1 cellular context compared by ENCODE assay signal in the genomic region with DNA sequence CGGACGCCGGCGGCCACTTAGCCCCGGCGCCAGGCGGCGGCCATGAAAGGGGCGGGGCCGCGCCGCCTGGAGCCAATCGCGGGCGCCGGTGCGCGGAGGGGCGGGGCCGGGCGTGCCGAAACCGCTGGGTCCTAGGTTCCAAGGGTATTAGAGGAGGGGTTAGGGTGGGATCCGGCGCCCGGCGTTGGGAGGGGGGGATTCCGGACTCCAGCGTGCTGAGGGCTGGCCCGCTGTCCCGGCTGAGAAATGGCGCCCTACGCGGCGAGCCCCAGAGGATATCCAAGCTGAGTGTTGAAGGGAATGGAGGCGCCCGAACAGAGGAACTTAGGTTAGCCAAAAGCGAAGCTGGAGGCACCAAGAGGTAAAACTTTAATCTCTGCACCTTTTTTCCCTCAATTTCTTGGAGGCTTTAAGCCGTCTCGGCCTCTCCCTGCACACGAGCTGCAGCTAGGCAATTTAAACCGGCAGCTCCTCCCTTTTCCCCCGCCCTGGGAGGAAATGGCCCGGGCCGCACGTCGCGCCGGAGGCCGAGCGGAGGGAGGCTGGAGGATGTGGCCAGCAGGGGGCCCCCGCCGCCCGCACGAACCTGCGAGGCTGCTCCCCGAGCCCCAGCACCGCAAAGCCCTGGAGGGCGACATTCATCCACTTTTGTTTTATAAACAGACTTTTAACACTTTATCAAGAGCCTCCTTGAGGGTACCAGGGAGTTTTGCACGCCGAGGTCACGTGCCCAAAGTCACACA.
TF ChIP-seq lines count a peak whose summit lies in the region.

A gene with protein sequence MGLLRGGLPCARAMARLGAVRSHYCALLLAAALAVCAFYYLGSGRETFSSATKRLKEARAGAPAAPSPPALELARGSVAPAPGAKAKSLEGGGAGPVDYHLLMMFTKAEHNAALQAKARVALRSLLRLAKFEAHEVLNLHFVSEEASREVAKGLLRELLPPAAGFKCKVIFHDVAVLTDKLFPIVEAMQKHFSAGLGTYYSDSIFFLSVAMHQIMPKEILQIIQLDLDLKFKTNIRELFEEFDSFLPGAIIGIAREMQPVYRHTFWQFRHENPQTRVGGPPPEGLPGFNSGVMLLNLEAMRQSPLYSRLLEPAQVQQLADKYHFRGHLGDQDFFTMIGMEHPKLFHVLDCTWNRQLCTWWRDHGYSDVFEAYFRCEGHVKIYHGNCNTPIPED (minus strand): TSS at position 44 of the 743 bp plus-strand sequence. CDS start 101 bp downstream, outside the sequence.

TF ChIP-seq in HepG2, 621 proteins besides CTCF, POLR2A, EP300 and RAD21 (continued from another document and continues in another):
- TF ChIP-seq, protein P1, sequence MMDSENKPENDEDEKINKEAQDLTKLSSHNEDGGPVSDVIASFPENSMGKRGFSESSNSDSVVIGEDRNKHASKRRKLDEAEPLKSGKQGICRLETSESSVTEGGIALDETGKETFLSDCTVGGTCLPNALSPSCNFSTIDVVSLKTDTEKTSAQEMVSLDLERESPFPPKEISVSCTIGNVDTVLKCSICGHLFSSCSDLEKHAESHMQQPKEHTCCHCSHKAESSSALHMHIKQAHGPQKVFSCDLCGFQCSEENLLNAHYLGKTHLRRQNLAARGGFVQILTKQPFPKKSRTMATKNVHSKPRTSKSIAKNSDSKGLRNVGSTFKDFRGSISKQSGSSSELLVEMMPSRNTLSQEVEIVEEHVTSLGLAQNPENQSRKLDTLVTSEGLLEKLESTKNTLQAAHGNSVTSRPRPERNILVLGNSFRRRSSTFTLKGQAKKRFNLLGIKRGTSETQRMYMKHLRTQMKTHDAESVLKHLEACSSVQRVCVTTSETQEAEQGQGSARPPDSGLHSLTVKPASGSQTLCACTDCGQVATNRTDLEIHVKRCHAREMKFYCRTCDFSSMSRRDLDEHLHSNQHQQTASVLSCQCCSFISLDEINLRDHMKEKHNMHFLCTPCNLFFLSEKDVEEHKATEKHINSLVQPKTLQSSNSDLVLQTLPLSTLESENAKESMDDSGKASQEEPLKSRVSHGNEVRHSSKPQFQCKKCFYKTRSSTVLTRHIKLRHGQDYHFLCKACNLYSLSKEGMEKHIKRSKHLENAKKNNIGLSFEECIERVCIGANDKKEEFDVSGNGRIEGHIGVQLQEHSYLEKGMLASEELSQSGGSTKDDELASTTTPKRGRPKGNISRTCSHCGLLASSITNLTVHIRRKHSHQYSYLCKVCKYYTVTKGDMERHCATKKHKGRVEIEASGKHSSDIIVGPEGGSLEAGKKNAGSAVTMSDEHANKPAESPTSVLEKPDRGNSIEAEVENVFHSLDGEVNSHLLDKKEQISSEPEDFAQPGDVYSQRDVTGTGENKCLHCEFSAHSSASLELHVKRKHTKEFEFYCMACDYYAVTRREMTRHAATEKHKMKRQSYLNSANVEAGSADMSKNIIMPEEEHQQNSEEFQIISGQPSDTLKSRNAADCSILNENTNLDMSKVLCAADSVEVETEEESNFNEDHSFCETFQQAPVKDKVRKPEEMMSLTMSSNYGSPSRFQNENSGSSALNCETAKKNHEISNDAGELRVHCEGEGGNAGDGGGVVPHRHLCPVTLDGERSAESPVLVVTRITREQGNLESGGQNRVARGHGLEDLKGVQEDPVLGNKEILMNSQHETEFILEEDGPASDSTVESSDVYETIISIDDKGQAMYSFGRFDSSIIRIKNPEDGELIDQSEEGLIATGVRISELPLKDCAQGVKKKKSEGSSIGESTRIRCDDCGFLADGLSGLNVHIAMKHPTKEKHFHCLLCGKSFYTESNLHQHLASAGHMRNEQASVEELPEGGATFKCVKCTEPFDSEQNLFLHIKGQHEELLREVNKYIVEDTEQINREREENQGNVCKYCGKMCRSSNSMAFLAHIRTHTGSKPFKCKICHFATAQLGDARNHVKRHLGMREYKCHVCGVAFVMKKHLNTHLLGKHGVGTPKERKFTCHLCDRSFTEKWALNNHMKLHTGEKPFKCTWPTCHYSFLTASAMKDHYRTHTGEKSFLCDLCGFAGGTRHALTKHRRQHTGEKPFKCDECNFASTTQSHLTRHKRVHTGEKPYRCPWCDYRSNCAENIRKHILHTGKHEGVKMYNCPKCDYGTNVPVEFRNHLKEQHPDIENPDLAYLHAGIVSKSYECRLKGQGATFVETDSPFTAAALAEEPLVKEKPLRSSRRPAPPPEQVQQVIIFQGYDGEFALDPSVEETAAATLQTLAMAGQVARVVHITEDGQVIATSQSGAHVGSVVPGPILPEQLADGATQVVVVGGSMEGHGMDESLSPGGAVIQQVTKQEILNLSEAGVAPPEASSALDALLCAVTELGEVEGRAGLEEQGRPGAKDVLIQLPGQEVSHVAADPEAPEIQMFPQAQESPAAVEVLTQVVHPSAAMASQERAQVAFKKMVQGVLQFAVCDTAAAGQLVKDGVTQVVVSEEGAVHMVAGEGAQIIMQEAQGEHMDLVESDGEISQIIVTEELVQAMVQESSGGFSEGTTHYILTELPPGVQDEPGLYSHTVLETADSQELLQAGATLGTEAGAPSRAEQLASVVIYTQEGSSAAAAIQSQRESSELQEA (CRISPR knock-in tag; IDR thresholded peaks at IDR 0.05; ENCODE audit: not compliant biosample characterization): peak; percentile 63
- TF ChIP-seq, protein P2, sequence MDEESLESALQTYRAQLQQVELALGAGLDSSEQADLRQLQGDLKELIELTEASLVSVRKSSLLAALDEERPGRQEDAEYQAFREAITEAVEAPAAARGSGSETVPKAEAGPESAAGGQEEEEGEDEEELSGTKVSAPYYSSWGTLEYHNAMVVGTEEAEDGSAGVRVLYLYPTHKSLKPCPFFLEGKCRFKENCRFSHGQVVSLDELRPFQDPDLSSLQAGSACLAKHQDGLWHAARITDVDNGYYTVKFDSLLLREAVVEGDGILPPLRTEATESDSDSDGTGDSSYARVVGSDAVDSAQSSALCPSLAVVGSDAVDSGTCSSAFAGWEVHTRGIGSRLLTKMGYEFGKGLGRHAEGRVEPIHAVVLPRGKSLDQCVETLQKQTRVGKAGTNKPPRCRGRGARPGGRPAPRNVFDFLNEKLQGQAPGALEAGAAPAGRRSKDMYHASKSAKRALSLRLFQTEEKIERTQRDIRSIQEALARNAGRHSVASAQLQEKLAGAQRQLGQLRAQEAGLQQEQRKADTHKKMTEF (CRISPR knock-in tag; IDR thresholded peaks at IDR 0.05): peak; percentile 87; the same call in 1 of the 2 replicates
- TF ChIP-seq EHMT2 (IDR thresholded peaks at IDR 0.05; ENCODE audit: borderline replicate concordance, low read depth, low read length) (no peak), ZNF350 (CRISPR knock-in tag; IDR thresholded peaks at IDR 0.05; ENCODE audit: borderline replicate concordance, low read depth) (peak; percentile 74), PITX1 (CRISPR knock-in tag; IDR thresholded peaks at IDR 0.05) (0 out of 2 replicates have a peak, but pooled peaks have one; percentile 32), HOXA7 (CRISPR knock-in tag; IDR thresholded peaks at IDR 0.05) (no peak), EEA1 (CRISPR knock-in tag; IDR thresholded peaks at IDR 0.05; ENCODE audit: borderline replicate concordance) (no peak), ZNF121 (CRISPR knock-in tag; IDR thresholded peaks at IDR 0.05) (0 out of 2 replicates have a peak, but pooled peaks have one; percentile 24), ZNF569 (CRISPR knock-in tag; IDR thresholded peaks at IDR 0.05; ENCODE audit: borderline replicate concordance) (no peak), RELA (CRISPR knock-in tag; IDR thresholded peaks at IDR 0.05) (no peak; the same call in 1 of the 2 replicates), PHF20 (CRISPR knock-in tag; IDR thresholded peaks at IDR 0.05) (0 out of 2 replicates have a peak, but pooled peaks have one; percentile 54), TSC22D2 (CRISPR knock-in tag; IDR thresholded peaks at IDR 0.05; ENCODE audit: borderline replicate concordance) (peak; percentile 85; the same call in 1 of the 2 replicates), ZNF619 (CRISPR knock-in tag; IDR thresholded peaks at IDR 0.05) (no peak), GATAD1 (CRISPR knock-in tag; IDR thresholded peaks at IDR 0.05) (peak; percentile 79), KLF6 (CRISPR knock-in tag; IDR thresholded peaks at IDR 0.05) (peak; percentile 81), SATB2 (CRISPR knock-in tag; IDR thresholded peaks at IDR 0.05) (no peak), RFXAP (CRISPR knock-in tag; IDR thresholded peaks at IDR 0.05; ENCODE audit: borderline replicate concordance) (no peak), HNRNPL (IDR thresholded peaks at IDR 0.05; ENCODE audit: low read depth, low read length) (no peak), ZNF781 (CRISPR knock-in tag; IDR thresholded peaks at IDR 0.05; ENCODE audit: borderline replicate concordance, not compliant biosample characterization) (peak; percentile 74), ZNF747 (CRISPR knock-in tag; IDR thresholded peaks at IDR 0.05; ENCODE audit: borderline replicate concordance) (0 out of 2 replicates have a peak, but pooled peaks have one; percentile 44), CREM (IDR thresholded peaks at IDR 0.05) (no peak), CREM (CRISPR knock-in tag; IDR thresholded peaks at IDR 0.05) (no peak), MZF1 (CRISPR knock-in tag; IDR thresholded peaks at IDR 0.05; ENCODE audit: borderline replicate concordance) (no peak), ZNF629 (CRISPR knock-in tag; conservative IDR thresholded peaks at IDR 0.05) (no peak), GFI1 (CRISPR knock-in tag; IDR thresholded peaks at IDR 0.05; ENCODE audit: borderline replicate concordance) (0 out of 2 replicates have a peak, but pooled peaks have one; percentile 50), JDP2 (CRISPR knock-in tag; IDR thresholded peaks at IDR 0.05; ENCODE audit: borderline replicate concordance) (no peak), TRIM24 (CRISPR knock-in tag; IDR thresholded peaks at IDR 0.05) (no peak), ZNF678 (CRISPR knock-in tag; IDR thresholded peaks at IDR 0.05) (0 out of 2 replicates have a peak, but pooled peaks have one; percentile 52), POGZ (CRISPR knock-in tag; IDR thresholded peaks at IDR 0.05) (peak; percentile 95), ZNF296 (CRISPR knock-in tag; conservative IDR thresholded peaks at IDR 0.05) (no peak), ZNF672 (CRISPR knock-in tag; IDR thresholded peaks at IDR 0.05) (no peak)
- TF ChIP-seq, protein P3, sequence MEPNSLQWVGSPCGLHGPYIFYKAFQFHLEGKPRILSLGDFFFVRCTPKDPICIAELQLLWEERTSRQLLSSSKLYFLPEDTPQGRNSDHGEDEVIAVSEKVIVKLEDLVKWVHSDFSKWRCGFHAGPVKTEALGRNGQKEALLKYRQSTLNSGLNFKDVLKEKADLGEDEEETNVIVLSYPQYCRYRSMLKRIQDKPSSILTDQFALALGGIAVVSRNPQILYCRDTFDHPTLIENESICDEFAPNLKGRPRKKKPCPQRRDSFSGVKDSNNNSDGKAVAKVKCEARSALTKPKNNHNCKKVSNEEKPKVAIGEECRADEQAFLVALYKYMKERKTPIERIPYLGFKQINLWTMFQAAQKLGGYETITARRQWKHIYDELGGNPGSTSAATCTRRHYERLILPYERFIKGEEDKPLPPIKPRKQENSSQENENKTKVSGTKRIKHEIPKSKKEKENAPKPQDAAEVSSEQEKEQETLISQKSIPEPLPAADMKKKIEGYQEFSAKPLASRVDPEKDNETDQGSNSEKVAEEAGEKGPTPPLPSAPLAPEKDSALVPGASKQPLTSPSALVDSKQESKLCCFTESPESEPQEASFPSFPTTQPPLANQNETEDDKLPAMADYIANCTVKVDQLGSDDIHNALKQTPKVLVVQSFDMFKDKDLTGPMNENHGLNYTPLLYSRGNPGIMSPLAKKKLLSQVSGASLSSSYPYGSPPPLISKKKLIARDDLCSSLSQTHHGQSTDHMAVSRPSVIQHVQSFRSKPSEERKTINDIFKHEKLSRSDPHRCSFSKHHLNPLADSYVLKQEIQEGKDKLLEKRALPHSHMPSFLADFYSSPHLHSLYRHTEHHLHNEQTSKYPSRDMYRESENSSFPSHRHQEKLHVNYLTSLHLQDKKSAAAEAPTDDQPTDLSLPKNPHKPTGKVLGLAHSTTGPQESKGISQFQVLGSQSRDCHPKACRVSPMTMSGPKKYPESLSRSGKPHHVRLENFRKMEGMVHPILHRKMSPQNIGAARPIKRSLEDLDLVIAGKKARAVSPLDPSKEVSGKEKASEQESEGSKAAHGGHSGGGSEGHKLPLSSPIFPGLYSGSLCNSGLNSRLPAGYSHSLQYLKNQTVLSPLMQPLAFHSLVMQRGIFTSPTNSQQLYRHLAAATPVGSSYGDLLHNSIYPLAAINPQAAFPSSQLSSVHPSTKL (CRISPR knock-in tag; IDR thresholded peaks at IDR 0.05): peak; percentile 68
- TF ChIP-seq, protein P4, sequence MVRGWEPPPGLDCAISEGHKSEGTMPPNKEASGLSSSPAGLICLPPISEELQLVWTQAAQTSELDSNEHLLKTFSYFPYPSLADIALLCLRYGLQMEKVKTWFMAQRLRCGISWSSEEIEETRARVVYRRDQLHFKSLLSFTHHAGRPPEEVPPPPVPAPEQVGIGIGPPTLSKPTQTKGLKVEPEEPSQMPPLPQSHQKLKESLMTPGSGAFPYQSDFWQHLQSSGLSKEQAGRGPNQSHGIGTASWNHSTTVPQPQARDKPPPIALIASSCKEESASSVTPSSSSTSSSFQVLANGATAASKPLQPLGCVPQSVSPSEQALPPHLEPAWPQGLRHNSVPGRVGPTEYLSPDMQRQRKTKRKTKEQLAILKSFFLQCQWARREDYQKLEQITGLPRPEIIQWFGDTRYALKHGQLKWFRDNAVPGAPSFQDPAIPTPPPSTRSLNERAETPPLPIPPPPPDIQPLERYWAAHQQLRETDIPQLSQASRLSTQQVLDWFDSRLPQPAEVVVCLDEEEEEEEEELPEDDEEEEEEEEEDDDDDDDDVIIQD (CRISPR knock-in tag; IDR thresholded peaks at IDR 0.05; ENCODE audit: low read depth): no peak
- TF ChIP-seq, protein P5, sequence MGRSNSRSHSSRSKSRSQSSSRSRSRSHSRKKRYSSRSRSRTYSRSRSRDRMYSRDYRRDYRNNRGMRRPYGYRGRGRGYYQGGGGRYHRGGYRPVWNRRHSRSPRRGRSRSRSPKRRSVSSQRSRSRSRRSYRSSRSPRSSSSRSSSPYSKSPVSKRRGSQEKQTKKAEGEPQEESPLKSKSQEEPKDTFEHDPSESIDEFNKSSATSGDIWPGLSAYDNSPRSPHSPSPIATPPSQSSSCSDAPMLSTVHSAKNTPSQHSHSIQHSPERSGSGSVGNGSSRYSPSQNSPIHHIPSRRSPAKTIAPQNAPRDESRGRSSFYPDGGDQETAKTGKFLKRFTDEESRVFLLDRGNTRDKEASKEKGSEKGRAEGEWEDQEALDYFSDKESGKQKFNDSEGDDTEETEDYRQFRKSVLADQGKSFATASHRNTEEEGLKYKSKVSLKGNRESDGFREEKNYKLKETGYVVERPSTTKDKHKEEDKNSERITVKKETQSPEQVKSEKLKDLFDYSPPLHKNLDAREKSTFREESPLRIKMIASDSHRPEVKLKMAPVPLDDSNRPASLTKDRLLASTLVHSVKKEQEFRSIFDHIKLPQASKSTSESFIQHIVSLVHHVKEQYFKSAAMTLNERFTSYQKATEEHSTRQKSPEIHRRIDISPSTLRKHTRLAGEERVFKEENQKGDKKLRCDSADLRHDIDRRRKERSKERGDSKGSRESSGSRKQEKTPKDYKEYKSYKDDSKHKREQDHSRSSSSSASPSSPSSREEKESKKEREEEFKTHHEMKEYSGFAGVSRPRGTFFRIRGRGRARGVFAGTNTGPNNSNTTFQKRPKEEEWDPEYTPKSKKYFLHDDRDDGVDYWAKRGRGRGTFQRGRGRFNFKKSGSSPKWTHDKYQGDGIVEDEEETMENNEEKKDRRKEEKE (IDR thresholded peaks at IDR 0.05): no peak
- TF ChIP-seq, protein P6, sequence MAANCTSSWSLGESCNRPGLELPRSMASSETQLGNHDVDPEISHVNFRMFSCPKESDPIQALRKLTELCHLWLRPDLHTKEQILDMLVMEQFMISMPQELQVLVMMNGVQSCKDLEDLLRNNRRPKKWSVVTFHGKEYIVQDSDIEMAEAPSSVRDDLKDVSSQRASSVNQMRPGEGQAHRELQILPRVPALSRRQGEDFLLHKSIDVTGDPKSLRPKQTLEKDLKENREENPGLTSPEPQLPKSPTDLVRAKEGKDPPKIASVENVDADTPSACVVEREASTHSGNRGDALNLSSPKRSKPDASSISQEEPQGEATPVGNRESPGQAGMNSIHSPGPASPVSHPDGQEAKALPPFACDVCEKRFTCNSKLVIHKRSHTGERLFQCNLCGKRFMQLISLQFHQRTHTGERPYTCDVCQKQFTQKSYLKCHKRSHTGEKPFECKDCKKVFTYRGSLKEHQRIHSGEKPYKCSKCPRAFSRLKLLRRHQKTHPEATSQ (CRISPR knock-in tag; IDR thresholded peaks at IDR 0.05; ENCODE audit: borderline replicate concordance): no peak
